Comparison of ENCODE assay signal across 1 cellular context in the genomic region with DNA sequence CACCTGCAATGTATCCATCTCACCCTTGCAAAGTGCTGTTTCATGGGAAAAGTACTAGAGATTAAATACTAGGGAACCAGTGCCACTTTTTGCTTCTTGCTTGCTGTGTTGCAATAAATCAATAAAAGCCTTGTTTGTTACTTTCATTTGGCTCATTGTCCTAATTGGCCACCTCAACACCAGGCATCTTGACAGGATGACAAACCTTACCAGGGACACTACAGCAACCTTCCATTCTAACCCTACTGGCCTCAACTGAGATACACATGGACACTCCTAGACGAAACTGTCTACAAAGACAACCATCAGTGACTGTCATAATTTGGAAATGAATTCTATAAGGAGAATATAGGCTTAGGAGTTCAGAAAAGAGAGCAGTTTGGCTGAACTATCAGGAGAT.
TF ChIP-seq lines count a peak whose summit lies in the region.

No MANE protein-coding gene starts in this region.

TF ChIP-seq in HepG2, 621 proteins besides CTCF, POLR2A, EP300 and RAD21 (continued from another document):
- TF ChIP-seq, protein P1, sequence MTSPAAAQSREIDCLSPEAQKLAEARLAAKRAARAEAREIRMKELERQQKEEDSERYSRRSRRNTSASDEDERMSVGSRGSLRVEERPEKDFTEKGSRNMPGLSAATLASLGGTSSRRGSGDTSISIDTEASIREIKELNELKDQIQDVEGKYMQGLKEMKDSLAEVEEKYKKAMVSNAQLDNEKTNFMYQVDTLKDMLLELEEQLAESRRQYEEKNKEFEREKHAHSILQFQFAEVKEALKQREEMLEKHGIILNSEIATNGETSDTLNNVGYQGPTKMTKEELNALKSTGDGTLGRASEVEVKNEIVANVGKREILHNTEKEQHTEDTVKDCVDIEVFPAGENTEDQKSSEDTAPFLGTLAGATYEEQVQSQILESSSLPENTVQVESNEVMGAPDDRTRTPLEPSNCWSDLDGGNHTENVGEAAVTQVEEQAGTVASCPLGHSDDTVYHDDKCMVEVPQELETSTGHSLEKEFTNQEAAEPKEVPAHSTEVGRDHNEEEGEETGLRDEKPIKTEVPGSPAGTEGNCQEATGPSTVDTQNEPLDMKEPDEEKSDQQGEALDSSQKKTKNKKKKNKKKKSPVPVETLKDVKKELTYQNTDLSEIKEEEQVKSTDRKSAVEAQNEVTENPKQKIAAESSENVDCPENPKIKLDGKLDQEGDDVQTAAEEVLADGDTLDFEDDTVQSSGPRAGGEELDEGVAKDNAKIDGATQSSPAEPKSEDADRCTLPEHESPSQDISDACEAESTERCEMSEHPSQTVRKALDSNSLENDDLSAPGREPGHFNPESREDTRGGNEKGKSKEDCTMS (CRISPR knock-in tag; conservative IDR thresholded peaks at IDR 0.05) = no peak
- TF ChIP-seq MBNL3 (CRISPR knock-in tag; conservative IDR thresholded peaks at IDR 0.05) (no peak), HNF4A (CRISPR knock-in tag; IDR thresholded peaks at IDR 0.05) (no peak), ZNF792 (CRISPR knock-in tag; IDR thresholded peaks at IDR 0.05) (no peak), REXO4 (CRISPR knock-in tag; IDR thresholded peaks at IDR 0.05; ENCODE audit: borderline replicate concordance) (no peak), LCORL (IDR thresholded peaks at IDR 0.05) (no peak), LCORL (CRISPR knock-in tag; IDR thresholded peaks at IDR 0.05) (no peak), ARNT (IDR thresholded peaks at IDR 0.05) (no peak), NR2F1 (CRISPR knock-in tag; IDR thresholded peaks at IDR 0.05) (no peak), ZNF891 (CRISPR knock-in tag; IDR thresholded peaks at IDR 0.05) (no peak), SRY (CRISPR knock-in tag; IDR thresholded peaks at IDR 0.05) (no peak), ZNF607 (CRISPR knock-in tag; IDR thresholded peaks at IDR 0.05; ENCODE audit: borderline replicate concordance) (no peak)
- TF ChIP-seq, protein P2, sequence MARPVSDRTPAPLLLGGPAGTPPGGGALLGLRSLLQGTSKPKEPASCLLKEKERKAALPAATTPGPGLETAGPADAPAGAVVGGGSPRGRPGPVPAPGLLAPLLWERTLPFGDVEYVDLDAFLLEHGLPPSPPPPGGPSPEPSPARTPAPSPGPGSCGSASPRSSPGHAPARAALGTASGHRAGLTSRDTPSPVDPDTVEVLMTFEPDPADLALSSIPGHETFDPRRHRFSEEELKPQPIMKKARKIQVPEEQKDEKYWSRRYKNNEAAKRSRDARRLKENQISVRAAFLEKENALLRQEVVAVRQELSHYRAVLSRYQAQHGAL (CRISPR knock-in tag; IDR thresholded peaks at IDR 0.05; ENCODE audit: not compliant biosample characterization) = no peak
- TF ChIP-seq, protein P3, sequence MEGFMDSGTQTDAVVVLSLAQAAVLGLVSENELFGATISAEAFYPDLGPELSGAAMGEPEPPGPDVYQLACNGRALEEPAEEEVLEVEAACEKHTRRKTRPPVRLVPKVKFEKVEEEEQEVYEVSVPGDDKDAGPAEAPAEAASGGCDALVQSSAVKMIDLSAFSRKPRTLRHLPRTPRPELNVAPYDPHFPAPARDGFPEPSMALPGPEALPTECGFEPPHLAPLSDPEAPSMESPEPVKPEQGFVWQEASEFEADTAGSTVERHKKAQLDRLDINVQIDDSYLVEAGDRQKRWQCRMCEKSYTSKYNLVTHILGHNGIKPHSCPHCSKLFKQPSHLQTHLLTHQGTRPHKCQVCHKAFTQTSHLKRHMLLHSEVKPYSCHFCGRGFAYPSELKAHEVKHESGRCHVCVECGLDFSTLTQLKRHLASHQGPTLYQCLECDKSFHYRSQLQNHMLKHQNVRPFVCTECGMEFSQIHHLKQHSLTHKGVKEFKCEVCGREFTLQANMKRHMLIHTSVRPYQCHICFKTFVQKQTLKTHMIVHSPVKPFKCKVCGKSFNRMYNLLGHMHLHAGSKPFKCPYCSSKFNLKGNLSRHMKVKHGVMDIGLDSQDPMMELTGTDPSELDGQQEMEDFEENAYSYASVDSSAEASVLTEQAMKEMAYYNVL (CRISPR knock-in tag; IDR thresholded peaks at IDR 0.05; ENCODE audit: borderline replicate concordance) = no peak
